ENCODE assay signal across 8 cellular contexts in the genomic region with DNA sequence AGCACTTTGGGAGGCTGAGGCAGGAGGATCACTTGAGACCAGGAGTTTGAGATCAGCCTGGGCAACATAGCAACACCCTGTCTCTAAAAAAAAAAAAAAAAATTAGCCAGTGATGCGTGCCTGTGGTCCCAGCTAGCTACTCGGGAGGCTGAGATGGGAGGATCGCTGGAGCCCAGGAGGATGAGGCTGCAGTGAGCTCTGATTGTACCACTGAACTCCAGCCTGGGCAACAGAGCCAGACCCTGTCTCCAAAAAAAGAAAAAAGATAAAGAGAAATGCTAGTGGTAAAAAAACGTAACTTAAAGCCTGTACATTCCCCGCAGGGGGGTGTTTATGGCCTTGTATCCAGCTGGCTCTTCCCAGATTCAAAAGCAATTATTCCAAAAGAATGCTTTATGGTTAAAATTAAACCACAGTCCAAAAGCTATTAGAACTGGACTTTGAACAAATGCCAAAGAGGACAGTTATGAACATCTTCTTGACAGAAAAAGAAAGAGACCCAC. TPM values are rescaled to one million over a fixed set of nuclear protein-coding genes. Genes with fewer than 3 reads are reported as not detected.
DNase-seq lines count a peak whose midpoint lies in the region; ATAC-seq and TF ChIP-seq lines count a peak whose summit lies in the region.

No MANE protein-coding gene starts in this region.

- peaks cover 45 to 69% (median 58%) of the 10 kb centered on the region in 10 experiments for H3K4me1 ChIP-seq in BLaER1 treated with 17β-estradiol and CSF1 and Interleukin-3, amounts not matched to agents 10 nM and 100 nM
- H3K4me1 ChIP-seq in colonic mucosa, result peaks cover 12% of the 10 kb centered on the region

- H4K20me1 ChIP-seq in BLaER1 treated with 17β-estradiol and CSF1 and Interleukin-3, amounts not matched to agents 10 nM and 100 nM, result peaks cover 0 to 27% (median 0%) of the 10 kb centered on the region in 11 experiments; a peak in 2 of 22 replicates

- H3K27me3 Mint-ChIP-seq in natural killer cell treated with Interleukin-12 subunit alpha and Interleukin-12 subunit beta and Interleukin-15 and Interleukin-18, amount 100 ng/mL, for 72 hours, result no peaks in the 10 kb centered on the region

- H3K36me3 ChIP-seq in BLaER1 treated with 17β-estradiol and CSF1 and Interleukin-3, amounts not matched to agents 10 nM and 100 nM, result 0 out of 22 replicates have a peak, but pooled peaks cover 0 to 3% (median 0%) of the 10 kb centered on the region in 11 experiments
- no peaks in the 10 kb centered on the region for H3K36me3 ChIP-seq in colonic mucosa

- TF ChIP-seq CTCF in LNCaP clone FGC (IDR thresholded peaks at IDR 0.05; ENCODE audit: control insufficient read depth, extremely low read depth, insufficient read depth) (no peak), colonic mucosa (IDR thresholded peaks at IDR 0.05) (no peak)

- H3K27ac ChIP-seq in BLaER1 treated with 17β-estradiol and CSF1 and Interleukin-3, amounts not matched to agents 10 nM and 100 nM, result peak overlapping the region in 8 of 11 experiments; percentile 51 to 76 (median 68); a peak in 14 of 22 replicates
- peak overlapping the region; percentile 85 for H3K27ac ChIP-seq in colonic mucosa

- no peaks in the 10 kb centered on the region for H3K9me3 Mint-ChIP-seq in natural killer cell treated with Interleukin-12 subunit alpha and Interleukin-12 subunit beta and Interleukin-15 and Interleukin-18, amount 100 ng/mL, for 72 hours

- peak overlapping the region; percentile 55 to 84 for H3K27ac Mint-ChIP-seq in natural killer cell treated with Interleukin-12 subunit alpha and Interleukin-12 subunit beta and Interleukin-15 and Interleukin-18, amount 100 ng/mL, for 72 hours

- peaks cover 0 to 12% (median 0%) of the 10 kb centered on the region in 11 experiments; a peak in 6 of 22 replicates for H3K27me3 ChIP-seq in BLaER1 treated with 17β-estradiol and CSF1 and Interleukin-3, amounts not matched to agents 10 nM and 100 nM
- H3K27me3 ChIP-seq in colonic mucosa, result no peaks in the 10 kb centered on the region

- DNase-seq in LNCaP clone FGC (ENCODE audit: low read depth) (no peak), colonic mucosa (no peak), GDM1 (lab: John Stamatoyannopoulos, UW) (no peak)
- DNase-seq in natural killer cell treated with Interleukin-12 subunit alpha and Interleukin-12 subunit beta and Interleukin-15 and Interleukin-18, amount 100 ng/mL, for 72 hours (ENCODE audit: low spot score), result no peak

- peak overlapping the region; percentile 89 to 98 (median 94) for H3K4me2 ChIP-seq in BLaER1 treated with 17β-estradiol and CSF1 and Interleukin-3, amounts not matched to agents 10 nM and 100 nM

- intact Hi-C loops in colonic mucosa (cut with DNase I), result no loop called here

- peak overlapping the region; percentile 60 to 91 (median 68) for H3K4me3 ChIP-seq in BLaER1 treated with 17β-estradiol and CSF1 and Interleukin-3, amounts not matched to agents 10 nM and 100 nM
- H3K4me3 ChIP-seq in LNCaP clone FGC (ENCODE audit: low read depth, low read length) (peak overlapping the region; percentile 63), colonic mucosa (peak overlapping the region; percentile 52)

- H3K4me1 Mint-ChIP-seq in natural killer cell treated with Interleukin-12 subunit alpha and Interleukin-12 subunit beta and Interleukin-15 and Interleukin-18, amount 100 ng/mL, for 72 hours (ENCODE audit: low read depth in 2 of 2), result peaks cover 5 to 9% of the 10 kb centered on the region in 2 donors

- no peaks in the 10 kb centered on the region for H3K36me3 Mint-ChIP-seq in natural killer cell treated with Interleukin-12 subunit alpha and Interleukin-12 subunit beta and Interleukin-15 and Interleukin-18, amount 100 ng/mL, for 72 hours

- peak overlapping the region; percentile 87 for H3K4me3 Mint-ChIP-seq in natural killer cell treated with Interleukin-12 subunit alpha and Interleukin-12 subunit beta and Interleukin-15 and Interleukin-18, amount 100 ng/mL, for 72 hours

- H3K9me3 ChIP-seq in BLaER1 treated with 17β-estradiol and CSF1 and Interleukin-3, amounts not matched to agents 10 nM and 100 nM (replicated peaks in 1 of 11), result no peaks in the 10 kb centered on the region
- H3K9me3 ChIP-seq in colonic mucosa, result no peaks in the 10 kb centered on the region

- peak overlapping the region; percentile 53 to 92 (median 79) for H3K9ac ChIP-seq in BLaER1 treated with 17β-estradiol and CSF1 and Interleukin-3, amounts not matched to agents 10 nM and 100 nM
- peak overlapping the region; percentile 76 for H3K9ac ChIP-seq in colonic mucosa (ENCODE audit: low read depth in 2 of 2, low read length in 2 of 2)

- ATAC-seq in natural killer cell treated with Interleukin-12 subunit alpha and Interleukin-12 subunit beta and Interleukin-15 and Interleukin-18, amount 100 ng/mL, for 72 hours, result no peak
- ATAC-seq in GM21786 (IDR thresholded peaks at IDR 0.05; ENCODE audit: unreplicated experiment) (no peak), GM18511 (IDR thresholded peaks at IDR 0.05; ENCODE audit: unreplicated experiment) (no peak), HG02759 (IDR thresholded peaks at IDR 0.05; ENCODE audit: unreplicated experiment) (no peak)

RNA-seq across cellular contexts. Expression of gene SNX32, which starts 16.4 kb away (rescaled TPM):
- total RNA-seq in colonic mucosa, result 1 to 10 TPM; 1.6 to 1.9 TPM
- 1 to 10 TPM in 1 of 2 donors, under 1 TPM in 1; 0.52 to 1.0 TPM for total RNA-seq in natural killer cell treated with Interleukin-12 subunit alpha and Interleukin-12 subunit beta and Interleukin-15 and Interleukin-18, amount 100 ng/mL, for 72 hours

RNA-seq across cellular contexts. Expression of gene OVOL1, which starts 30.5 kb away (rescaled TPM):
- 10 to 100 TPM; 29.0 to 32.9 TPM for total RNA-seq in colonic mucosa
- not detected for total RNA-seq in natural killer cell treated with Interleukin-12 subunit alpha and Interleukin-12 subunit beta and Interleukin-15 and Interleukin-18, amount 100 ng/mL, for 72 hours

RNA-seq across cellular contexts. Expression of gene AP5B1, which starts 36.6 kb away (rescaled TPM):
- total RNA-seq in colonic mucosa, result 10 to 100 TPM; 17.6 to 20.1 TPM
- total RNA-seq in natural killer cell treated with Interleukin-12 subunit alpha and Interleukin-12 subunit beta and Interleukin-15 and Interleukin-18, amount 100 ng/mL, for 72 hours, result 10 to 100 TPM; 15.8 to 25.4 TPM

RNA-seq across cellular contexts. Expression of gene CFL1, which starts 40.6 kb away (rescaled TPM):
- total RNA-seq in colonic mucosa, result 1,000 to 10,000 TPM; 1,832 to 1,932 TPM
- 1,000 to 10,000 TPM; 1,401 to 1,644 TPM for total RNA-seq in natural killer cell treated with Interleukin-12 subunit alpha and Interleukin-12 subunit beta and Interleukin-15 and Interleukin-18, amount 100 ng/mL, for 72 hours

RNA-seq across cellular contexts. Expression of gene MUS81, which starts 42.9 kb away (rescaled TPM):
- total RNA-seq in colonic mucosa, result 10 to 100 TPM; 47.2 to 62.5 TPM
- total RNA-seq in natural killer cell treated with Interleukin-12 subunit alpha and Interleukin-12 subunit beta and Interleukin-15 and Interleukin-18, amount 100 ng/mL, for 72 hours, result 100 to 1,000 TPM in 1 of 2 donors, 10 to 100 TPM in 1; 85.7 to 109 TPM

Comparison
In these comparisons a context has a peak if more than half of its experiments do, and no peak if none do; other contexts are left out.
1. RNA of gene OVOL1, which starts 30.5 kb away (total RNA-seq): 29.0 to 32.9 TPM in colonic mucosa; not detected in natural killer cell treated with Interleukin-12 subunit alpha and Interleukin-12 subunit beta and Interleukin-15 and Interleukin-18, amount 100 ng/mL, for 72 hours; every median in the first group is over 10 times any median in the second.
2. Peak in every context shown above with its lines, with median percentiles within 50 percentile points of each other: H3K4me3 ChIP-seq.